9 cellular contexts compared by ENCODE assay signal in genomic region chr10:5317547-5318107, GRCh38.
DNase-seq lines count a peak whose midpoint lies in the region; ATAC-seq, FAIRE-seq and TF ChIP-seq lines count a peak whose summit lies in the region.
"Had no signal": no experiment of that assay in that cellular context is flagged by ENCODE, and none has a peak within 500 bp of the region (broad histone marks: within the 10 kb centered on the region; RNA-seq: fewer than 3 reads in every experiment).

No MANE protein-coding gene starts in this region.

- no peak for TF ChIP-seq POLR2A in H54 (IDR thresholded peaks at IDR 0.05; ENCODE audit: low read depth, low read length)

- H3K4me3 ChIP-seq in adipocyte (ENCODE audit: low read length) = no peak overlapping the region

- DNase-seq in H54 (ENCODE audit: insufficient read length, low spot score) = peak; percentile 42
- peak; percentile 10 for DNase-seq in T follicular helper cell (ENCODE audit: low read depth)
- DNase-seq in adipocyte (ENCODE audit: low read depth) = peak; percentile 28
- peak; percentile 71 for DNase-seq in stimulated activated CD4-positive, alpha-beta T cell treated with anti-CD3 and anti-CD28 coated beads, Interleukin-12 subunit alpha, Interleukin-12 subunit beta, amount 100 ng/mL, for 4 hours
- DNase-seq in GOT3 (lab: John Stamatoyannopoulos, UW) = no peak
- DNase-seq in NCI-H774 (lab: John Stamatoyannopoulos, UW) = no peak
- no peak for DNase-seq in DMS153 treated with DMSO at 0.1 percent for 48 hours (lab: John Stamatoyannopoulos, UW; ENCODE audit: unreplicated experiment)

- H3K36me3 ChIP-seq in adipocyte (ENCODE audit: control insufficient read depth, insufficient read depth, low read length, severe bottlenecking) = no peaks in the 10 kb centered on the region

- H3K27me3 ChIP-seq in adipocyte (replicated peaks; ENCODE audit: control insufficient read depth, insufficient read depth, low read length) = no peaks in the 10 kb centered on the region

- peaks cover 2% of the 10 kb centered on the region for H3K4me1 ChIP-seq in adipocyte (ENCODE audit: control insufficient read depth, insufficient read depth, low read length)

- peaks cover 3% of the 10 kb centered on the region for H3K9me3 ChIP-seq in adipocyte (ENCODE audit: control insufficient read depth, low read length)

- no peak for ATAC-seq in HG03457 (IDR thresholded peaks at IDR 0.05; ENCODE audit: unreplicated experiment)

- peak; percentile 36 for FAIRE-seq in H54 (lab: Jason Lieb, UNC)
- FAIRE-seq: TTC549 had no signal

- H3K9ac ChIP-seq in adipocyte (ENCODE audit: low read length) = no peak overlapping the region

Comparison
In these comparisons a context has a peak if more than half of its experiments do, and no peak if none do; other contexts are left out.
1. DNase-seq: peak in H54 (single experiment), T follicular helper cell (single experiment), adipocyte (single experiment) and stimulated activated CD4-positive, alpha-beta T cell treated with anti-CD3 and anti-CD28 coated beads, Interleukin-12 subunit alpha, Interleukin-12 subunit beta, amount 100 ng/mL, for 4 hours (single experiment); none in GOT3 (single experiment), NCI-H774 (single experiment) and DMS153 treated with DMSO at 0.1 percent for 48 hours (single experiment).